In the genomic region with DNA sequence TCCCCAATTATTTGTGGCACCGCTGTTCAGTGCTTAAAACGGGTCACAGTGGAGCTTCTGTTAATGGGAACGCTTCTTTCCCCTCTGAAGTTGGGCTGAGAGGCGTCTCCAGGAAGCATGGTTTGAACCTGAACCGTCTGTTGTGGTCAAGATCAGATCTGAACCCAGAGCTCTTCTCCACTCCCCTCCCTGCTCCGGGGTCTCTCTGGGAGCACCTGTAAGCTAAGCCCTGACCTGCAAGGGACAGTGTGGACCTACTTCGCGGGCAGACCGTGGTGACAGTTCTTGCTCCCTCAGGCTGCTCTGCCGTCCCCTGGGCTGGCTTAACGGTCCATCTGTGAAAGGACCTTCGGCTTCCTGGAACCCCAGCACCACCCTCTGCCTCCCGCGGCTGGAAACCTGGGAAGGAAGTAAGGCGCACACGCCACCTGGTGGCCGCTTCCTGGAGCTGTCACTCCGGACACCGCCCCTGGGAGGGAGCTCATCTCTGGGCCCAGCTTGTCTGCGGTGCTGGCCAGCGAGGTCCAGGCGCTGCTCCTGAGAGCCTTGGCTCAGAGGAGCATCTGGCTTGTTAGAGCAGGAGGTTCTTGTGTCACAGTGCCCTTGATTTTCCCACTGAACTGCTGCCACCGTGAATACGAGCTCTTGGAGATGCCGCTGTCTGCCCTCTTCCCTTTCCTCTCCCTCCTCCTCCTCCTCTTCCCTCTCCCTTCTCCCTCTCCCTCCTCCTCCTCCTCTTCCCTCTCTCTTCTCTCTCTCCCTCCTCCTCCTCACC, we compare ENCODE assay signal across 8 cellular contexts.
DNase-seq lines count a peak whose midpoint lies in the region; ATAC-seq and TF ChIP-seq lines count a peak whose summit lies in the region.

No MANE protein-coding gene starts in this region.

- H3K27ac ChIP-seq in SK-N-SH (ENCODE audit: low read depth in 2 of 2, low read length in 1 of 2) (peak overlapping the region in 1 of 2 experiments; percentile 96; a peak in 2 of 4 replicates), dorsolateral prefrontal cortex (no peak overlapping the region), upper lobe of right lung (no peak overlapping the region)

- no peaks in the 10 kb centered on the region for H3K79me2 ChIP-seq in SK-N-SH (ENCODE audit: insufficient read depth)

- peak in 1 of 2 experiments; percentile 41; a peak in 1 of 4 replicates for TF ChIP-seq EP300 in SK-N-SH (IDR thresholded peaks at IDR 0.05; ENCODE audit: borderline replicate concordance in 1 of 2, low read depth in 1 of 2, low read length in 1 of 2)

- POLR2A ChIA-PET in SK-N-SH (lab: Yijun Ruan, JAX) = interaction anchor here (0.6 to 4.6 kb wide), 11 partner anchors 8 to 462 kb away, joined by 3 to 57 read pairs (median 4); no protein-coding TSS in a partner anchor

- CTCF ChIA-PET in SK-N-SH (lab: Yijun Ruan, JAX) = interaction anchor here (0.6 to 7.6 kb wide), 48 partner anchors 9 to 1027 kb away, joined by 3 to 138 read pairs (median 3); no protein-coding TSS in a partner anchor

- DNase-seq in SHP77 (lab: John Stamatoyannopoulos, UW) (peak; percentile 3 to 29), SHP77 treated with DMSO at 0.1 percent for 48 hours (lab: John Stamatoyannopoulos, UW) (no peak), HUDEP-2 (lab: John Stamatoyannopoulos, UW; ENCODE audit: unreplicated experiment in 76 of 76) (peak in 56 of 76 experiments; percentile 1 to 54 (median 26)), SK-N-SH (peak; percentile 84), dorsolateral prefrontal cortex (peak; percentile 42 to 80 (median 66)), midbrain (lab: John Stamatoyannopoulos, UW) (peak; percentile 73), upper lobe of right lung (peak; percentile 77), activated gamma-delta T cell (lab: John Stamatoyannopoulos, UW) (no peak)

- H3K4me3 ChIP-seq in SK-N-SH (ENCODE audit: low read depth in 2 of 2, low read length in 1 of 2) = peak overlapping the region in 1 of 2 experiments; percentile 47; a peak in 2 of 4 replicates
- peak overlapping the region in 30 of 59 donors; percentile 6 to 52 (median 31) for H3K4me3 ChIP-seq in dorsolateral prefrontal cortex
- no peak overlapping the region for H3K4me3 ChIP-seq in upper lobe of right lung

- TF ChIP-seq CTCF in SK-N-SH (IDR thresholded peaks at IDR 0.05) (peak; percentile 41), dorsolateral prefrontal cortex (IDR thresholded peaks at IDR 0.05 in 54 of 56, conservative IDR thresholded peaks at IDR 0.05 in 2 of 56; ENCODE audit: low read depth in 1 of 56, partially characterized antibody in 56 of 56) (peak; percentile 46 to 92 (median 83)), upper lobe of right lung (IDR thresholded peaks at IDR 0.05) (peak; percentile 69)

- H3K9me3 ChIP-seq in SK-N-SH = no peaks in the 10 kb centered on the region
- no peaks in the 10 kb centered on the region for H3K9me3 ChIP-seq in upper lobe of right lung

- H3K27me3 ChIP-seq in SK-N-SH (ENCODE audit: insufficient read depth) = no peaks in the 10 kb centered on the region
- peaks cover 0 to 23% (median 0%) of the 10 kb centered on the region in 45 donors for H3K27me3 ChIP-seq in dorsolateral prefrontal cortex
- peaks cover 9% of the 10 kb centered on the region for H3K27me3 ChIP-seq in upper lobe of right lung

- H3K36me3 ChIP-seq in SK-N-SH (replicated peaks in 1 of 2; ENCODE audit: control insufficient read depth in 1 of 2, insufficient read depth in 2 of 2, low read length in 1 of 2) (no peaks in the 10 kb centered on the region), upper lobe of right lung (no peaks in the 10 kb centered on the region)

- no peak overlapping the region for H3K4me2 ChIP-seq in SK-N-SH

- H3F3A ChIP-seq in SK-N-SH (replicated peaks; ENCODE audit: insufficient read depth) = no peaks in the 10 kb centered on the region

- H3K9me2 ChIP-seq in SK-N-SH = no peaks in the 10 kb centered on the region

- peak; percentile 76 for TF ChIP-seq RAD21 in SK-N-SH (IDR thresholded peaks at IDR 0.05; ENCODE audit: low read length)

- peak; percentile 84 for ATAC-seq in upper lobe of right lung

- H3K9ac ChIP-seq in SK-N-SH = no peak overlapping the region

- WGBS in SK-N-SH (ENCODE audit: low lambda C conversion rate) = 23% methylated on average over 14 of the region's 25 CpGs

- intact Hi-C loops in dorsolateral prefrontal cortex (cut with DNase I) = loop anchor here in 1 of 2 donors (5.0 to 10.0 kb wide), 2 partner anchors 114 to 381 kb away; no protein-coding TSS in a partner anchor
- intact Hi-C loops in upper lobe of right lung (cut with DNase I) = no loop called here

- no peak overlapping the region for H2AFZ ChIP-seq in SK-N-SH (ENCODE audit: low read depth)

- H3K4me1 ChIP-seq in SK-N-SH (ENCODE audit: control insufficient read depth in 1 of 2, insufficient read depth in 2 of 2, low read depth in 1 of 2, low read length in 1 of 2) (peaks cover 0 to 53% of the 10 kb centered on the region in 2 experiments; a peak in 2 of 4 replicates), upper lobe of right lung (no peaks in the 10 kb centered on the region)

- H4K20me1 ChIP-seq in SK-N-SH (ENCODE audit: insufficient read depth) = no peaks in the 10 kb centered on the region

TF ChIP-seq in SK-N-SH, 30 proteins besides CTCF, POLR2A, EP300 and RAD21 (continues in another document):
- TF ChIP-seq CHD2 (IDR thresholded peaks at IDR 0.05; ENCODE audit: low read length, partially characterized antibody) (peak; percentile 44), GABPA (IDR thresholded peaks at IDR 0.05; ENCODE audit: low read depth) (no peak), FOXM1 (IDR thresholded peaks at IDR 0.05; ENCODE audit: low read depth) (no peak), ELF1 (IDR thresholded peaks at IDR 0.05) (no peak), JUND (IDR thresholded peaks at IDR 0.05) (no peak), POLR2AphosphoS5 (IDR thresholded peaks at IDR 0.05; ENCODE audit: low read depth, low read length) (no peak), USF2 (IDR thresholded peaks at IDR 0.05; ENCODE audit: borderline replicate concordance, low read depth, low read length) (no peak), YY1 (IDR thresholded peaks at IDR 0.05; ENCODE audit: low read depth) (no peak), TCF12 (IDR thresholded peaks at IDR 0.05) (no peak), SIN3A (IDR thresholded peaks at IDR 0.05; ENCODE audit: borderline replicate concordance, low read depth, low read length) (no peak), TAF1 (IDR thresholded peaks at IDR 0.05; ENCODE audit: borderline replicate concordance, low read depth, low read length) (no peak), MXI1 (IDR thresholded peaks at IDR 0.05; ENCODE audit: low read depth, low read length) (peak; percentile 36; the same call in 1 of the 2 replicates), GATA2 (CRISPR knock-in tag; IDR thresholded peaks at IDR 0.05) (peak; percentile 63), MAX (IDR thresholded peaks at IDR 0.05; ENCODE audit: low read depth) (no peak), SMC3 (IDR thresholded peaks at IDR 0.05; ENCODE audit: low read depth, low read length) (peak; percentile 75), RCOR1 (IDR thresholded peaks at IDR 0.05; ENCODE audit: low read length) (peak; percentile 72; the same call in 1 of the 2 replicates)
- TF ChIP-seq, protein P1, sequence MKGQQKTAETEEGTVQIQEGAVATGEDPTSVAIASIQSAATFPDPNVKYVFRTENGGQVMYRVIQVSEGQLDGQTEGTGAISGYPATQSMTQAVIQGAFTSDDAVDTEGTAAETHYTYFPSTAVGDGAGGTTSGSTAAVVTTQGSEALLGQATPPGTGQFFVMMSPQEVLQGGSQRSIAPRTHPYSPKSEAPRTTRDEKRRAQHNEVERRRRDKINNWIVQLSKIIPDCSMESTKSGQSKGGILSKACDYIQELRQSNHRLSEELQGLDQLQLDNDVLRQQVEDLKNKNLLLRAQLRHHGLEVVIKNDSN (IDR thresholded peaks at IDR 0.05; ENCODE audit: borderline replicate concordance, low read depth) = no peak
- TF ChIP-seq, protein P2, sequence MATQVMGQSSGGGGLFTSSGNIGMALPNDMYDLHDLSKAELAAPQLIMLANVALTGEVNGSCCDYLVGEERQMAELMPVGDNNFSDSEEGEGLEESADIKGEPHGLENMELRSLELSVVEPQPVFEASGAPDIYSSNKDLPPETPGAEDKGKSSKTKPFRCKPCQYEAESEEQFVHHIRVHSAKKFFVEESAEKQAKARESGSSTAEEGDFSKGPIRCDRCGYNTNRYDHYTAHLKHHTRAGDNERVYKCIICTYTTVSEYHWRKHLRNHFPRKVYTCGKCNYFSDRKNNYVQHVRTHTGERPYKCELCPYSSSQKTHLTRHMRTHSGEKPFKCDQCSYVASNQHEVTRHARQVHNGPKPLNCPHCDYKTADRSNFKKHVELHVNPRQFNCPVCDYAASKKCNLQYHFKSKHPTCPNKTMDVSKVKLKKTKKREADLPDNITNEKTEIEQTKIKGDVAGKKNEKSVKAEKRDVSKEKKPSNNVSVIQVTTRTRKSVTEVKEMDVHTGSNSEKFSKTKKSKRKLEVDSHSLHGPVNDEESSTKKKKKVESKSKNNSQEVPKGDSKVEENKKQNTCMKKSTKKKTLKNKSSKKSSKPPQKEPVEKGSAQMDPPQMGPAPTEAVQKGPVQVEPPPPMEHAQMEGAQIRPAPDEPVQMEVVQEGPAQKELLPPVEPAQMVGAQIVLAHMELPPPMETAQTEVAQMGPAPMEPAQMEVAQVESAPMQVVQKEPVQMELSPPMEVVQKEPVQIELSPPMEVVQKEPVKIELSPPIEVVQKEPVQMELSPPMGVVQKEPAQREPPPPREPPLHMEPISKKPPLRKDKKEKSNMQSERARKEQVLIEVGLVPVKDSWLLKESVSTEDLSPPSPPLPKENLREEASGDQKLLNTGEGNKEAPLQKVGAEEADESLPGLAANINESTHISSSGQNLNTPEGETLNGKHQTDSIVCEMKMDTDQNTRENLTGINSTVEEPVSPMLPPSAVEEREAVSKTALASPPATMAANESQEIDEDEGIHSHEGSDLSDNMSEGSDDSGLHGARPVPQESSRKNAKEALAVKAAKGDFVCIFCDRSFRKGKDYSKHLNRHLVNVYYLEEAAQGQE (IDR thresholded peaks at IDR 0.05; ENCODE audit: low read depth, low read length) = no peak

Comparison
In these comparisons a context has a peak if more than half of its experiments do, and no peak if none do; other contexts are left out.
1. DNase-seq: peak in SHP77 (2 of 2), HUDEP-2 (56 of 76), SK-N-SH (single experiment), dorsolateral prefrontal cortex (10 of 10), midbrain (single experiment) and upper lobe of right lung (single experiment); none in SHP77 treated with DMSO at 0.1 percent for 48 hours (single experiment) and activated gamma-delta T cell (single experiment).
2. Peak in every context shown above with its lines, with median percentiles within 50 percentile points of each other: CTCF ChIP-seq.